26 cellular contexts compared by ENCODE assay signal in the genomic region with DNA sequence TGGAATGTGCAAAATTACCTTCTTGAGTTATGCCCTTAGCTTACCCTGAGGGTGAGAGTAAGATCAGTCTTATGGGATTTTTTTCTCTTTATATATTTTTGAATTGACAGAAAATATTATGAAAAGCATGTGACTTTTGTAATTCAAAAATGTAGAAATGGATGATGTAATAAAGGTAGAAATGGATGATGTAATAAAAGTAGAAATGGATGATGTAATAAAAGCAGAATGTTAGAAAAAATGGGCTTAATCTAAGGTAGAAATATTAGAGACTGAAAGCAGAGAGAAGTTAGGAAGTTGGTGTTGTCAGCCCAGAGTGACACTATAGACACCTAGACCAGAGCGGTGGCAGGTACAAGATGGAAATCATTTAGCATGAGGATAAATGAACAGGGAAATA.
"Had no signal": no experiment of that assay in that cellular context is flagged by ENCODE, and none has a peak within 500 bp of the region (broad histone marks: within the 10 kb centered on the region; RNA-seq: fewer than 3 reads in every experiment).

No MANE protein-coding gene starts in this region.

- H3K9me3 ChIP-seq: colonic mucosa, esophagus squamous epithelium, gastrocnemius medialis, heart right ventricle, left lung, lower lobe of right lung, mucosa of descending colon had no signal

- H3K27ac ChIP-seq: colonic mucosa, epithelial cell of prostate, esophagus squamous epithelium, gastrocnemius medialis, heart right ventricle, left lung, lower lobe of right lung had no signal

- ATAC-seq: effector memory CD8-positive, alpha-beta T cell; esophagus mucosa; gastrocnemius medialis; heart right ventricle; left cardiac atrium; left lung; left ventricle myocardium superior; lower lobe of right lung; mucosa of descending colon had no signal

- H3K27me3 ChIP-seq: colonic mucosa, esophagus squamous epithelium, gastrocnemius medialis, heart right ventricle, left lung had no signal

- DNase-seq: colonic mucosa; cortex of kidney; effector CD8-positive, alpha-beta T cell; effector memory CD8-positive, alpha-beta T cell; endodermal cell; erythroblast; esophagus squamous epithelium; foreskin fibroblast; foreskin melanocyte; gastrocnemius medialis; glutamatergic neuron; head of caudate nucleus; heart right ventricle; hippocampal formation; left cardiac atrium; left lung; left ventricle myocardium superior; lower lobe of right lung; mesenchymal stem cell; mucosa of descending colon; naive B cell had no signal

- FAIRE-seq: endometrium, islet of Langerhans, keratinocyte had no signal

- H3K4me3 ChIP-seq: colonic mucosa, esophagus squamous epithelium, gastrocnemius medialis, heart right ventricle, left lung, lower lobe of right lung, mucosa of descending colon had no signal

- H3K36me3 ChIP-seq: colonic mucosa, esophagus squamous epithelium, gastrocnemius medialis, heart right ventricle, left lung, lower lobe of right lung had no signal

- H3K4me1 ChIP-seq: colonic mucosa, gastrocnemius medialis, left lung, lower lobe of right lung had no signal
